Comparison of ENCODE assay signal across 8 cellular contexts in genomic region chr19:35995655-35995993, GRCh38. TPM values are rescaled to one million over a fixed set of nuclear protein-coding genes. Genes with fewer than 3 reads are reported as not detected.
A peak's percentile ranks its signal among the peaks of the same experiment; 100 is the strongest.
DNase-seq lines count a peak whose midpoint lies in the region; TF ChIP-seq lines count a peak whose summit lies in the region.

No MANE protein-coding gene starts in this region.

- H3K27me3 ChIP-seq in Loucy (ENCODE audit: insufficient read depth, low read length, poor library complexity, severe bottlenecking) (no peaks in the 10 kb centered on the region), cardiac muscle cell (no peaks in the 10 kb centered on the region)

- H3K79me2 ChIP-seq in Loucy (ENCODE audit: insufficient read depth, low read length): peaks cover 36% of the 10 kb centered on the region

- intact Hi-C loops in activated naive CD4-positive, alpha-beta T cell treated with anti-CD3 and anti-CD28 coated beads for 36 hours (cut with micrococcal nuclease): loop anchor here (1.0 to 2.0 kb wide), 3 partner anchors 19 to 119 kb away; partner anchors contain the start of genes ALKBH6, POLR2I, TBCB and THAP8
- intact Hi-C loops in posterior vena cava (cut with DNase I): no loop called here

- H3K4me1 ChIP-seq in Loucy (ENCODE audit: insufficient read depth, low read length, poor library complexity, severe bottlenecking) (peaks cover 29% of the 10 kb centered on the region), cardiac muscle cell (ENCODE audit: low read depth) (peaks cover 4% of the 10 kb centered on the region)

- H3K9me3 Mint-ChIP-seq in activated naive CD4-positive, alpha-beta T cell treated with anti-CD3 and anti-CD28 coated beads for 36 hours: no peaks in the 10 kb centered on the region

- H4K20me1 ChIP-seq in Loucy (ENCODE audit: insufficient read depth, low read length, poor library complexity, severe bottlenecking): peaks cover 20% of the 10 kb centered on the region

- no peak overlapping the region for H3K27ac ChIP-seq in cardiac muscle cell

- no peaks in the 10 kb centered on the region for H3K27me3 Mint-ChIP-seq in activated naive CD4-positive, alpha-beta T cell treated with anti-CD3 and anti-CD28 coated beads for 36 hours (ENCODE audit: low read depth)

- TF ChIP-seq CTCF in Loucy (conservative IDR thresholded peaks at IDR 0.05; ENCODE audit: low read length) (no peak), cardiac muscle cell (IDR thresholded peaks at IDR 0.05; ENCODE audit: low read depth, low read length) (no peak)

- H3F3A ChIP-seq in Loucy (ENCODE audit: low read depth): no peaks in the 10 kb centered on the region

- H3K4me2 ChIP-seq in Loucy (ENCODE audit: low read depth, low read length, poor library complexity, severe bottlenecking): peak overlapping the region; percentile 99

- H3K4me3 ChIP-seq in Loucy (ENCODE audit: low read length, poor library complexity, severe bottlenecking) (peak overlapping the region; percentile 93), cardiac muscle cell (peak overlapping the region; percentile 48)

- peak overlapping the region; percentile 75 for H3K27ac Mint-ChIP-seq in activated naive CD4-positive, alpha-beta T cell treated with anti-CD3 and anti-CD28 coated beads for 36 hours

- no peaks in the 10 kb centered on the region for H3K9me3 ChIP-seq in Loucy (ENCODE audit: insufficient read depth, low read depth, low read length)
- no peaks in the 10 kb centered on the region for H3K9me3 ChIP-seq in cardiac muscle cell (ENCODE audit: low read depth)

- no peaks in the 10 kb centered on the region for H3K36me3 ChIP-seq in Loucy (ENCODE audit: insufficient read depth, low read length)
- H3K36me3 ChIP-seq in cardiac muscle cell: no peaks in the 10 kb centered on the region

- H2AFZ ChIP-seq in Loucy (ENCODE audit: low read length): peak overlapping the region; percentile 78

- no peaks in the 10 kb centered on the region for H3K9me2 ChIP-seq in Loucy (replicated peaks; ENCODE audit: low read depth, low read length)

- peaks cover 37% of the 10 kb centered on the region for H3K4me1 Mint-ChIP-seq in activated naive CD4-positive, alpha-beta T cell treated with anti-CD3 and anti-CD28 coated beads for 36 hours (ENCODE audit: low read depth)

- H3K9ac ChIP-seq in Loucy (ENCODE audit: low read depth, low read length, poor library complexity, severe bottlenecking): peak overlapping the region; percentile 76

- CTCF ChIA-PET in activated naive CD4-positive, alpha-beta T cell treated with anti-CD3 and anti-CD28 coated beads for 36 hours (lab: Charles Lee): no interaction called here

- DNase-seq in NCI-H345 (lab: John Stamatoyannopoulos, UW): peak; percentile 59
- DNase-seq in NCI-H345 treated with DMSO at 0.1 percent for 48 hours (lab: John Stamatoyannopoulos, UW; ENCODE audit: unreplicated experiment): no peak
- DNase-seq in HCEC 1CT: peak; percentile 6
- DNase-seq in activated naive CD4-positive, alpha-beta T cell treated with anti-CD3 and anti-CD28 coated beads for 36 hours: peak; percentile 49
- DNase-seq in cardiac muscle cell (ENCODE audit: low read depth in 1 of 2, low spot score in 1 of 2): peak; percentile 58 to 65
- DNase-seq in posterior vena cava (ENCODE audit: low spot score): peak; percentile 88
- DNase-seq in inferior parietal cortex (ENCODE audit: extremely low spot score): no peak

- peak overlapping the region; percentile 97 for H3K4me3 Mint-ChIP-seq in activated naive CD4-positive, alpha-beta T cell treated with anti-CD3 and anti-CD28 coated beads for 36 hours

- peaks cover 4% of the 10 kb centered on the region for H3K36me3 Mint-ChIP-seq in activated naive CD4-positive, alpha-beta T cell treated with anti-CD3 and anti-CD28 coated beads for 36 hours (ENCODE audit: low read depth)

RNA-seq across cellular contexts. Expression of gene SDHAF1, which starts 0.6 kb away (rescaled TPM):
- 10 to 100 TPM; 13.1 to 13.8 TPM for total RNA-seq in activated naive CD4-positive, alpha-beta T cell treated with anti-CD3 and anti-CD28 coated beads for 36 hours
- total RNA-seq in cardiac muscle cell (49.6 and 58.0 TPM in 2 replicates), posterior vena cava (10 to 100 TPM; 11.2 to 13.3 TPM)
- polyA plus RNA-seq in cardiac muscle cell: 31.9 and 36.2 TPM in 2 replicates

RNA-seq across cellular contexts. Expression of gene SYNE4, which starts 13.0 kb away (rescaled TPM):
- 1 to 10 TPM; 1.1 to 2.1 TPM for total RNA-seq in activated naive CD4-positive, alpha-beta T cell treated with anti-CD3 and anti-CD28 coated beads for 36 hours
- 6.2 and 6.3 TPM in 2 replicates for total RNA-seq in cardiac muscle cell
- polyA plus RNA-seq in cardiac muscle cell: 8.7 and 11.4 TPM in 2 replicates
- under 1 TPM; 0.24 to 0.93 TPM for total RNA-seq in posterior vena cava

RNA-seq across cellular contexts. Expression of gene ALKBH6, which starts 18.4 kb away (rescaled TPM):
- total RNA-seq in activated naive CD4-positive, alpha-beta T cell treated with anti-CD3 and anti-CD28 coated beads for 36 hours: 10 to 100 TPM; 36.9 to 37.8 TPM
- total RNA-seq in cardiac muscle cell (52.2 and 79.0 TPM in 2 replicates), posterior vena cava (10 to 100 TPM; 10.8 to 14.4 TPM)
- polyA plus RNA-seq in cardiac muscle cell: 39.6 and 66.9 TPM in 2 replicates

RNA-seq across cellular contexts. Expression of gene CLIP3, which starts 37.0 kb away (rescaled TPM):
- total RNA-seq in activated naive CD4-positive, alpha-beta T cell treated with anti-CD3 and anti-CD28 coated beads for 36 hours: under 1 TPM in 1 of 2 experiments, not detected in 1; 0.15 TPM
- total RNA-seq in cardiac muscle cell: 7.1 and 10.9 TPM in 2 replicates
- 18.9 and 26.4 TPM in 2 replicates for polyA plus RNA-seq in cardiac muscle cell
- 10 to 100 TPM; 30.4 to 32.0 TPM for total RNA-seq in posterior vena cava

RNA-seq across cellular contexts. Expression of gene THAP8, which starts 58.5 kb away (rescaled TPM):
- total RNA-seq in activated naive CD4-positive, alpha-beta T cell treated with anti-CD3 and anti-CD28 coated beads for 36 hours: 1 to 10 TPM; 1.1 to 1.2 TPM
- 18.9 and 37.0 TPM in 2 replicates for total RNA-seq in cardiac muscle cell
- polyA plus RNA-seq in cardiac muscle cell: 24.8 and 32.5 TPM in 2 replicates
- total RNA-seq in posterior vena cava: 1 to 10 TPM; 2.9 to 3.7 TPM

Comparison
In these comparisons a context has a peak if more than half of its experiments do, and no peak if none do; other contexts are left out.
1. DNase-seq: peak in NCI-H345 (single experiment), HCEC 1CT (single experiment), activated naive CD4-positive, alpha-beta T cell treated with anti-CD3 and anti-CD28 coated beads for 36 hours (single experiment), cardiac muscle cell (2 of 2) and posterior vena cava (single experiment); none in NCI-H345 treated with DMSO at 0.1 percent for 48 hours (single experiment) and inferior parietal cortex (single experiment).